In the genomic region with DNA sequence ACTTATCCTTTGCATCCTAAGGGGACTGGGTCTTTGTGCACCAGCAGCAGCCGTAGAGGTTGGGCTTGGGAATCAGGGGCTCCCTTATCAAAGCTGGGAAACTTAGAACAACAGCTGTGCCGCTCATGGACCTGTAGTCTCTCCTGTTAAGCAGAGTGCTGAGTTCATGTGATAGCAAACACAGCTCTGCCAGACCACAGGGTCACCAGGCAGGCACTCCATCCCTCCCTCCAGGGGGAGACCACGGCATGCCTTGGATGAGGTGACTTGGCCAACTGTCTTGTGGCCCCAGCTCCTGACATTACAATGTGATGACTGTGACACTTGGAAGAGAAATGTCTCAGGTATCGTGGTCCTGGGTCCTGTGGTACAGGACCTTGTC, we compare ENCODE assay signal across 10 cellular contexts. TPM values are rescaled to one million over a fixed set of nuclear protein-coding genes. Genes with fewer than 3 reads are reported as not detected.
DNase-seq lines count a peak whose midpoint lies in the region; ATAC-seq and TF ChIP-seq lines count a peak whose summit lies in the region.
"Had no signal": no experiment of that assay in that cellular context is flagged by ENCODE, and none has a peak within 500 bp of the region (broad histone marks: within the 10 kb centered on the region; RNA-seq: fewer than 3 reads in every experiment).

No MANE protein-coding gene starts in this region.

- H3K4me3 Mint-ChIP-seq in activated naive CD4-positive, alpha-beta T cell treated with anti-CD3 and anti-CD28 coated beads, Interleukin-2, amount 10 ng/mL, durations not matched to agents 7 days and 5 days: no peak overlapping the region
- peak overlapping the region; percentile 4 for H3K4me3 Mint-ChIP-seq in activated naive CD8-positive, alpha-beta T cell
- H3K4me3 Mint-ChIP-seq in type B pancreatic cell: no peak overlapping the region
- H3K4me3 Mint-ChIP-seq: dendritic cell treated with granulocyte-macrophage colony-stimulating factor and Interleukin-4, amounts not matched to agents 40 ng/mL and 50 ng/mL, for 4 days had no signal

- intact Hi-C loops in lower lobe of right lung (cut with DNase I): no loop called here

- H3K4me1 ChIP-seq in lower lobe of right lung: peaks cover 59% of the 10 kb centered on the region

- H3K27ac ChIP-seq in lower lobe of right lung: peak overlapping the region; percentile 69

- peaks cover 15% of the 10 kb centered on the region for H3K9me3 ChIP-seq in lower lobe of right lung

- ATAC-seq in lower lobe of right lung: no peak

- no peak for DNase-seq in activated naive CD4-positive, alpha-beta T cell treated with anti-CD3 and anti-CD28 coated beads, Interleukin-2, amount 10 ng/mL, durations not matched to agents 7 days and 5 days
- no peak for DNase-seq in activated naive CD4-positive, alpha-beta T cell treated with anti-CD3 and anti-CD28 coated beads, Interleukin-2, amount 50 U/mL, for 16 hours
- DNase-seq in lower lobe of right lung: no peak
- DNase-seq in type B pancreatic cell (ENCODE audit: extremely low spot score, unreplicated experiment): peak; percentile 48
- DNase-seq in NCI-H2029 (lab: John Stamatoyannopoulos, UW): no peak
- DNase-seq in AML-193 (lab: John Stamatoyannopoulos, UW): no peak
- no peak for DNase-seq in hippocampal formation (lab: John Stamatoyannopoulos, UW)
- DNase-seq: NCI-H187 treated with DMSO at 0.1 percent for 48 hours had no signal

- H3K4me3 ChIP-seq in lower lobe of right lung: no peak overlapping the region

- no peaks in the 10 kb centered on the region for H3K27me3 Mint-ChIP-seq in activated naive CD4-positive, alpha-beta T cell treated with anti-CD3 and anti-CD28 coated beads, Interleukin-2, amount 10 ng/mL, durations not matched to agents 7 days and 5 days
- no peaks in the 10 kb centered on the region for H3K27me3 Mint-ChIP-seq in activated naive CD8-positive, alpha-beta T cell
- H3K27me3 Mint-ChIP-seq in type B pancreatic cell: no peaks in the 10 kb centered on the region
- H3K27me3 Mint-ChIP-seq: dendritic cell treated with granulocyte-macrophage colony-stimulating factor and Interleukin-4, amounts not matched to agents 40 ng/mL and 50 ng/mL, for 4 days had no signal

- H3K36me3 ChIP-seq in lower lobe of right lung: peaks cover 6% of the 10 kb centered on the region

- peak overlapping the region; percentile 83 for H3K27ac Mint-ChIP-seq in activated naive CD4-positive, alpha-beta T cell treated with anti-CD3 and anti-CD28 coated beads, Interleukin-2, amount 10 ng/mL, durations not matched to agents 7 days and 5 days
- H3K27ac Mint-ChIP-seq in activated naive CD8-positive, alpha-beta T cell: peak overlapping the region; percentile 96
- H3K27ac Mint-ChIP-seq in type B pancreatic cell: no peak overlapping the region
- H3K27ac Mint-ChIP-seq: dendritic cell treated with granulocyte-macrophage colony-stimulating factor and Interleukin-4, amounts not matched to agents 40 ng/mL and 50 ng/mL, for 4 days had no signal

- H3K27me3 ChIP-seq in lower lobe of right lung (ENCODE audit: low read depth): no peaks in the 10 kb centered on the region

- peaks cover 91% of the 10 kb centered on the region for H3K4me1 Mint-ChIP-seq in activated naive CD4-positive, alpha-beta T cell treated with anti-CD3 and anti-CD28 coated beads, Interleukin-2, amount 10 ng/mL, durations not matched to agents 7 days and 5 days
- peaks cover 94% of the 10 kb centered on the region for H3K4me1 Mint-ChIP-seq in activated naive CD8-positive, alpha-beta T cell (ENCODE audit: low read depth)
- peaks cover 8% of the 10 kb centered on the region for H3K4me1 Mint-ChIP-seq in type B pancreatic cell (ENCODE audit: unreplicated experiment)

- peaks cover 16% of the 10 kb centered on the region for H3K9me3 Mint-ChIP-seq in activated naive CD4-positive, alpha-beta T cell treated with anti-CD3 and anti-CD28 coated beads, Interleukin-2, amount 10 ng/mL, durations not matched to agents 7 days and 5 days
- H3K9me3 Mint-ChIP-seq in activated naive CD8-positive, alpha-beta T cell (ENCODE audit: low read depth): peaks cover 9% of the 10 kb centered on the region
- H3K9me3 Mint-ChIP-seq in type B pancreatic cell: peaks cover 12% of the 10 kb centered on the region

- CTCF ChIA-PET in activated naive CD4-positive, alpha-beta T cell treated with anti-CD3 and anti-CD28 coated beads, Interleukin-2, amount 10 ng/mL, durations not matched to agents 7 days and 5 days (lab: Charles Lee): interaction anchor here (1.0 to 3.5 kb wide), 3 partner anchors 10 to 30 kb away, joined by 3 to 24 read pairs (median 17); no protein-coding TSS in a partner anchor

- TF ChIP-seq CTCF in lower lobe of right lung (IDR thresholded peaks at IDR 0.05): no peak
- TF ChIP-seq CTCF in type B pancreatic cell (conservative IDR thresholded peaks at IDR 0.05): no peak

- H3K36me3 Mint-ChIP-seq in activated naive CD4-positive, alpha-beta T cell treated with anti-CD3 and anti-CD28 coated beads, Interleukin-2, amount 10 ng/mL, durations not matched to agents 7 days and 5 days: peaks cover 69% of the 10 kb centered on the region
- H3K36me3 Mint-ChIP-seq in activated naive CD8-positive, alpha-beta T cell: peaks cover 28% of the 10 kb centered on the region
- peaks cover 31% of the 10 kb centered on the region for H3K36me3 Mint-ChIP-seq in type B pancreatic cell

RNA-seq across cellular contexts. Expression of a gene that starts 60.0 kb away (rescaled TPM):
- total RNA-seq in lower lobe of right lung (69.3 TPM), type B pancreatic cell (ENCODE audit: low replicate concordance) (32.2 and 72.5 TPM in 2 replicates)
